Comparison of ENCODE assay signal across 21 cellular contexts in the genomic region with DNA sequence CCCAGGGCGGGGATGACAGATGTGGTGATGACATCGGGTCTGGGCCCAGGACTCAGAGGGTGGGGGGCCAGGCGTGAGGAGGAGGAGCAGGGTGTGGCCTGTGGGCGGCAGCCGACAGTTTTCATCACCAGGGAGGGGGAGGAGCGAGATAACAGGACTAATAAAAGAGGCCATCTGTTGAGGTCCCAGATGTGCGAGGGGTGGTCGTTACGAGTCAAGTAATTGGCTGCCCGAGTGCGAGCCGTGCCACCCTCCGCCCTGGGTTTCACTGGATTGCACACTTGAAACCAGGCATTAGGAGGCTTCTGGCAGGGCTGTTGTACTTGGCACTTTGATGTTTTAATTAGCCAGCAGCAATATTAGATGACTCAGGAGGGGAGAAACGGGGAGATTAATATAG.
DNase-seq lines count a peak whose midpoint lies in the region; ATAC-seq and TF ChIP-seq lines count a peak whose summit lies in the region.
"Had no signal": no experiment of that assay in that cellular context is flagged by ENCODE, and none has a peak within 500 bp of the region (broad histone marks: within the 10 kb centered on the region; RNA-seq: fewer than 3 reads in every experiment).

No MANE protein-coding gene starts in this region.

- no peak for TF ChIP-seq POLR2A in transverse colon (IDR thresholded peaks at IDR 0.05)

- no peaks in the 10 kb centered on the region for H3K4me1 ChIP-seq in CD8-positive, alpha-beta memory T cell (ENCODE audit: insufficient read depth, low read length)
- no peaks in the 10 kb centered on the region for H3K4me1 ChIP-seq in transverse colon
- H3K4me1 ChIP-seq: A549, body of pancreas, heart right ventricle had no signal

- no peak for TF ChIP-seq EP300 in transverse colon (IDR thresholded peaks at IDR 0.05; ENCODE audit: low read depth)

- TF ChIP-seq CTCF in transverse colon (IDR thresholded peaks at IDR 0.05): no peak

- peak; percentile 37 for ATAC-seq in esophagus mucosa
- ATAC-seq: A549; body of pancreas; heart right ventricle; HepG2; left colon; naive thymus-derived CD4-positive, alpha-beta T cell had no signal

- H3K36me3 ChIP-seq in CD8-positive, alpha-beta memory T cell (ENCODE audit: insufficient read depth, low read length): no peaks in the 10 kb centered on the region
- no peaks in the 10 kb centered on the region for H3K36me3 ChIP-seq in transverse colon
- H3K36me3 ChIP-seq: heart right ventricle had no signal

- H3K4me3 ChIP-seq in CD8-positive, alpha-beta memory T cell (ENCODE audit: low read length): no peak overlapping the region
- no peak overlapping the region for H3K4me3 ChIP-seq in transverse colon
- H3K4me3 ChIP-seq: A549, body of pancreas, heart right ventricle had no signal

- H3K4me3 Mint-ChIP-seq in CD8-positive, alpha-beta memory T cell: no peak overlapping the region
- H3K4me3 Mint-ChIP-seq: B cell, type B pancreatic cell had no signal

- H3K9me3 ChIP-seq in CD8-positive, alpha-beta memory T cell (ENCODE audit: low read length): no peaks in the 10 kb centered on the region
- H3K9me3 ChIP-seq in transverse colon: no peaks in the 10 kb centered on the region
- H3K9me3 ChIP-seq: body of pancreas, heart right ventricle had no signal

- CTCF ChIA-PET in CD8-positive, alpha-beta memory T cell (lab: Charles Lee): no interaction called here

- POLR2A ChIA-PET in CD8-positive, alpha-beta memory T cell (lab: Charles Lee): no interaction called here

- intact Hi-C loops in transverse colon (cut with DNase I; ENCODE audit: low total_unique reads): no loop called here

- peaks cover 0 to 9% (median 2%) of the 10 kb centered on the region in 5 donors for H3K9me3 Mint-ChIP-seq in CD8-positive, alpha-beta memory T cell

- H3K27ac Mint-ChIP-seq in CD8-positive, alpha-beta memory T cell: no peak overlapping the region
- H3K27ac Mint-ChIP-seq: B cell; naive thymus-derived CD4-positive, alpha-beta T cell; type B pancreatic cell had no signal

- H3K27me3 ChIP-seq in CD8-positive, alpha-beta memory T cell (ENCODE audit: insufficient read depth, low read length, poor library complexity, severe bottlenecking): no peaks in the 10 kb centered on the region
- H3K27me3 ChIP-seq in transverse colon: peaks cover 10% of the 10 kb centered on the region
- H3K27me3 ChIP-seq: body of pancreas had no signal

- no peaks in the 10 kb centered on the region for H3K4me1 Mint-ChIP-seq in CD8-positive, alpha-beta memory T cell
- H3K4me1 Mint-ChIP-seq: B cell; naive thymus-derived CD4-positive, alpha-beta T cell had no signal

- DNase-seq in SIG-M5 treated with dmso at 0.1 percent for 504 hours (lab: John Stamatoyannopoulos, UW; ENCODE audit: unreplicated experiment): peak; percentile 12
- no peak for DNase-seq in SIG-M5 (lab: John Stamatoyannopoulos, UW)
- DNase-seq in NCI-H524 (lab: John Stamatoyannopoulos, UW): peak; percentile 99
- DNase-seq in activated effector memory CD4-positive, alpha-beta T cell treated with Interleukin-2 at 50 U/mL for 16 hours: no peak
- no peak for DNase-seq in LoVo (ENCODE audit: low spot score)
- DNase-seq in CD8-positive, alpha-beta memory T cell: no peak
- DNase-seq in transverse colon: no peak
- DNase-seq: activated T-cell treated with anti-CD3 and anti-CD28 coated beads, Interleukin-2, amount 50 U/mL, for 1 hour; body of pancreas; DMS79; heart right ventricle; left colon; naive thymus-derived CD4-positive, alpha-beta T cell; NCI-H446 had no signal

- whole genome bisulfite sequencing in transverse colon (ENCODE audit: low coverage in 1 of 2), 2 donors: 18 to 27% methylated on average over 3 to 14 of the region's 14 CpGs

- no peak overlapping the region for H3K27ac ChIP-seq in CD8-positive, alpha-beta memory T cell (ENCODE audit: low read depth, low read length)
- no peak overlapping the region for H3K27ac ChIP-seq in transverse colon
- H3K27ac ChIP-seq: A549, body of pancreas, epithelial cell of prostate, heart right ventricle, HL-60 had no signal

- H3K36me3 Mint-ChIP-seq in CD8-positive, alpha-beta memory T cell: no peaks in the 10 kb centered on the region
- H3K36me3 Mint-ChIP-seq: type B pancreatic cell had no signal

- in situ Hi-C loops in transverse colon (cut with MboI; ENCODE audit: low pct_ligation_motif_present in 1 of 4, low pct_unique_long_range_greater_than_20kb in 1 of 4, low sequenced_read_pairs in 3 of 4): no loop called here

- peaks cover 17 to 19% of the 10 kb centered on the region in 2 donors for H3K27me3 Mint-ChIP-seq in CD8-positive, alpha-beta memory T cell

Comparison
In these comparisons a context has a peak if more than half of its experiments do, and no peak if none do; other contexts are left out.
1. DNase-seq: peak in SIG-M5 treated with dmso at 0.1 percent for 504 hours (single experiment) and NCI-H524 (2 of 2); none in SIG-M5 (single experiment), activated effector memory CD4-positive, alpha-beta T cell treated with Interleukin-2 at 50 U/mL for 16 hours (single experiment), LoVo (single experiment), CD8-positive, alpha-beta memory T cell (0 of 5) and transverse colon (single experiment).